ENCODE assay signal across 8 cellular contexts in the genomic region with DNA sequence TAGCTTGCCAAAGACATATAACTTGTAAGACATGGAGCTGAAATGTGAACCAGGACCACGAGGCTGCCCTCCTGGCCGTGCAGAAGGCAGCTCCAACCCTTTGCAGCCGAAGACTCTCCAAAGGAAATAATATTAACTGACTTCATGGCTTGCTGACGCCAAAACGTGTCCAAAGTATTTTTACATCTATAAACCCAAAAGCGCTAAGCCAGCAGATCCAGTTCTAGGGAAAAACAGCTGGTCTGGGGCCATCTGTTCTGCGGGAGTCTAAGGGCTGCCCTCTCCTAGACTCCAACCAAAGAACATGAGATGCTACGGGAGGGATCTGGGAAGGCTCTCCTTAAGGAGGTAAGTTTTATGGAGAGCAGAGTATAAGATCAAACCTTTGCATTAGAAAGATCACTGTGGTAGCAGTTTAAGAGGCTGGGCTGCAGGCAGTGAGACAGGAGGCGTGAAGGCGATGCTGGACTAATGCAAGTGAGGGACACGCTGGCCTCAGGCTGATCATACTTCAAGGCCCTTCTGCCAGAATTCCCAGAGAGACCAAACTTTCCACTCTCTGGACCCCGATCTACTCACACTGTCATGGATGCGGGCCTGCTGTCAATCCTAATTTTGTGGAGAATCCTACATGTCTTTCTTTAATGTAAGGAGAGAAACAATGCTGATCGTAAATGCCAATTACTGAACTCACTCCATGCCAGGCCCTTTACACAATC. TPM values are rescaled to one million over a fixed set of nuclear protein-coding genes. Genes with fewer than 3 reads are reported as not detected.
DNase-seq lines count a peak whose midpoint lies in the region; ATAC-seq and TF ChIP-seq lines count a peak whose summit lies in the region.

No MANE protein-coding gene starts in this region.

- peaks cover 31 to 57% of the 10 kb centered on the region in 2 donors for H3K4me1 ChIP-seq in adrenal gland (replicated peaks in 1 of 2)
- peaks cover 7 to 51% (median 40%) of the 10 kb centered on the region in 4 donors for H3K4me1 ChIP-seq in liver (ENCODE audit: control insufficient read depth in 4 of 4, insufficient read depth in 4 of 4, low read length in 3 of 4)
- H3K4me1 ChIP-seq in thymus (ENCODE audit: control insufficient read depth, insufficient read depth, low read length), result peaks cover 11% of the 10 kb centered on the region

- H3K9me3 ChIP-seq in adrenal gland (replicated peaks in 1 of 3) (no peaks in the 10 kb centered on the region), liver (ENCODE audit: control insufficient read depth in 4 of 4, low read length in 3 of 4) (no peaks in the 10 kb centered on the region), thymus (ENCODE audit: control insufficient read depth) (no peaks in the 10 kb centered on the region)

- no peaks in the 10 kb centered on the region for H3K36me3 Mint-ChIP-seq in activated CD4-positive, alpha-beta T cell treated with anti-CD3 and anti-CD28 coated beads, Interleukin-2, amount 10 ng/mL, durations not matched to agents 7 days and 5 days (ENCODE audit: low read depth)

- H3K27ac ChIP-seq in adrenal gland (peak overlapping the region; percentile 75 to 99 (median 87)), liver (ENCODE audit: low read depth in 1 of 2, low read length in 2 of 2) (peak overlapping the region; percentile 97 to 99), thymus (ENCODE audit: low read depth) (no peak overlapping the region)

- 74 to 79% (median 77%) methylated on average over 14 of the region's 14 CpGs for WGBS in adrenal gland, 4 donors
- WGBS in liver, result 72% methylated on average over 14 of the region's 14 CpGs
- WGBS in thymus, result 90% methylated on average over 14 of the region's 14 CpGs

- CTCF ChIA-PET in activated CD4-positive, alpha-beta T cell treated with anti-CD3 and anti-CD28 coated beads, Interleukin-2, amount 10 ng/mL, durations not matched to agents 7 days and 5 days (lab: Charles Lee), result interaction anchor here (1.6 to 3.3 kb wide), 3 partner anchors 11 to 20 kb away, joined by 3 to 17 read pairs (median 9); no protein-coding TSS in a partner anchor

- no peak for DNase-seq in activated CD4-positive, alpha-beta T cell treated with anti-CD3 and anti-CD28 coated beads, Interleukin-2, amount 10 ng/mL, durations not matched to agents 7 days and 5 days
- DNase-seq in activated CD4-positive, alpha-beta T cell treated with anti-CD3 and anti-CD28 coated beads, Interleukin-2, amount 50 U/mL, for 4 hours, result no peak
- peak in 1 of 7 donors; percentile 41 for DNase-seq in adrenal gland
- no peak for DNase-seq in UCSD-AML1 (lab: John Stamatoyannopoulos, UW; ENCODE audit: unreplicated experiment)

- H3K4me3 ChIP-seq in adrenal gland (peak overlapping the region in 2 of 4 donors; percentile 62 to 86), liver (ENCODE audit: low read depth in 1 of 3, low read length in 3 of 3) (peak overlapping the region; percentile 61 to 73 (median 64)), thymus (ENCODE audit: low read length) (peak overlapping the region; percentile 72)

- no peak for TF ChIP-seq RAD21 in liver (IDR thresholded peaks at IDR 0.05)

- H3K27me3 ChIP-seq in adrenal gland (no peaks in the 10 kb centered on the region), liver (ENCODE audit: control insufficient read depth in 4 of 4, insufficient read depth in 4 of 4, low read length in 3 of 4) (no peaks in the 10 kb centered on the region), thymus (ENCODE audit: control insufficient read depth, insufficient read depth) (no peaks in the 10 kb centered on the region)

- POLR2A ChIA-PET in activated CD4-positive, alpha-beta T cell treated with anti-CD3 and anti-CD28 coated beads, Interleukin-2, amount 10 ng/mL, durations not matched to agents 7 days and 5 days (lab: Charles Lee), result interaction anchor here (1.4 to 1.5 kb wide), 2 partner anchors 42 to 49 kb away, joined by 5 to 17 read pairs; no protein-coding TSS in a partner anchor

- peak overlapping the region; percentile 84 to 96 for H3K9ac ChIP-seq in liver (ENCODE audit: low read depth in 1 of 2, low read length in 2 of 2)

- peak overlapping the region; percentile 83 for H3K4me3 Mint-ChIP-seq in activated CD4-positive, alpha-beta T cell treated with anti-CD3 and anti-CD28 coated beads, Interleukin-2, amount 10 ng/mL, durations not matched to agents 7 days and 5 days

- H3K36me3 ChIP-seq in adrenal gland (replicated peaks in 1 of 2), result no peaks in the 10 kb centered on the region
- no peaks in the 10 kb centered on the region for H3K36me3 ChIP-seq in liver (ENCODE audit: control insufficient read depth in 4 of 4, insufficient read depth in 3 of 4, low read depth in 1 of 4, low read length in 3 of 4)
- H3K36me3 ChIP-seq in thymus (ENCODE audit: control insufficient read depth, insufficient read depth), result no peaks in the 10 kb centered on the region

- intact Hi-C loops in adrenal gland (cut with DNase I), result no loop called here

- no peaks in the 10 kb centered on the region for H3K9me3 Mint-ChIP-seq in activated CD4-positive, alpha-beta T cell treated with anti-CD3 and anti-CD28 coated beads, Interleukin-2, amount 10 ng/mL, durations not matched to agents 7 days and 5 days

- TF ChIP-seq POLR2A in adrenal gland (IDR thresholded peaks at IDR 0.05), result no peak

- ATAC-seq in GM18873 (IDR thresholded peaks at IDR 0.05; ENCODE audit: low FRiP score, unreplicated experiment) (no peak), GM21447 (IDR thresholded peaks at IDR 0.05; ENCODE audit: unreplicated experiment) (no peak)

- no peak for TF ChIP-seq CTCF in adrenal gland (IDR thresholded peaks at IDR 0.05)
- no peak for TF ChIP-seq CTCF in liver (IDR thresholded peaks at IDR 0.05; ENCODE audit: low read depth, low read length, missing input control)

- peaks cover 32% of the 10 kb centered on the region for H3K4me1 Mint-ChIP-seq in activated CD4-positive, alpha-beta T cell treated with anti-CD3 and anti-CD28 coated beads, Interleukin-2, amount 10 ng/mL, durations not matched to agents 7 days and 5 days

- H3K27me3 Mint-ChIP-seq in activated CD4-positive, alpha-beta T cell treated with anti-CD3 and anti-CD28 coated beads, Interleukin-2, amount 10 ng/mL, durations not matched to agents 7 days and 5 days, result no peaks in the 10 kb centered on the region

- no peak overlapping the region for H3K27ac Mint-ChIP-seq in activated CD4-positive, alpha-beta T cell treated with anti-CD3 and anti-CD28 coated beads, Interleukin-2, amount 10 ng/mL, durations not matched to agents 7 days and 5 days

TF ChIP-seq in liver, 16 proteins besides CTCF, POLR2A, EP300 and RAD21 (continues in another document):
- TF ChIP-seq FOXA2 (IDR thresholded peaks at IDR 0.05), result no peak
- TF ChIP-seq SP1 (IDR thresholded peaks at IDR 0.05), result no peak
- TF ChIP-seq, protein P1, sequence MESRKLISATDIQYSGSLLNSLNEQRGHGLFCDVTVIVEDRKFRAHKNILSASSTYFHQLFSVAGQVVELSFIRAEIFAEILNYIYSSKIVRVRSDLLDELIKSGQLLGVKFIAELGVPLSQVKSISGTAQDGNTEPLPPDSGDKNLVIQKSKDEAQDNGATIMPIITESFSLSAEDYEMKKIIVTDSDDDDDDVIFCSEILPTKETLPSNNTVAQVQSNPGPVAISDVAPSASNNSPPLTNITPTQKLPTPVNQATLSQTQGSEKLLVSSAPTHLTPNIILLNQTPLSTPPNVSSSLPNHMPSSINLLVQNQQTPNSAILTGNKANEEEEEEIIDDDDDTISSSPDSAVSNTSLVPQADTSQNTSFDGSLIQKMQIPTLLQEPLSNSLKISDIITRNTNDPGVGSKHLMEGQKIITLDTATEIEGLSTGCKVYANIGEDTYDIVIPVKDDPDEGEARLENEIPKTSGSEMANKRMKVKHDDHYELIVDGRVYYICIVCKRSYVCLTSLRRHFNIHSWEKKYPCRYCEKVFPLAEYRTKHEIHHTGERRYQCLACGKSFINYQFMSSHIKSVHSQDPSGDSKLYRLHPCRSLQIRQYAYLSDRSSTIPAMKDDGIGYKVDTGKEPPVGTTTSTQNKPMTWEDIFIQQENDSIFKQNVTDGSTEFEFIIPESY (IDR thresholded peaks at IDR 0.05), result no peak
- TF ChIP-seq RXRA (IDR thresholded peaks at IDR 0.05), result no peak
- no peak for TF ChIP-seq HNF4G (IDR thresholded peaks at IDR 0.05)

RNA-seq across cellular contexts. Expression of a gene that starts 1.2 kb away (rescaled TPM):
- total RNA-seq in activated CD4-positive, alpha-beta T cell treated with anti-CD3 and anti-CD28 coated beads, Interleukin-2, amount 10 ng/mL, durations not matched to agents 7 days and 5 days, result 1 to 10 TPM; 3.0 to 3.5 TPM
- total RNA-seq in adrenal gland (10 to 100 TPM in 6 of 8 donors, 1 to 10 TPM in 2; 7.2 to 47.4 (median 13.5) TPM), liver (10 to 100 TPM in 1 of 2 donors, 1 to 10 TPM in 1; 9.9 to 23.6 TPM)
- polyA plus RNA-seq in adrenal gland (10 to 100 TPM; 10.5 to 13.5 (median 12.1) TPM), liver (10 to 100 TPM; 35.2 to 89.2 TPM), thymus (5.5 TPM)

RNA-seq across cellular contexts. Expression of a gene that starts 1.4 kb away (rescaled TPM):
- total RNA-seq in activated CD4-positive, alpha-beta T cell treated with anti-CD3 and anti-CD28 coated beads, Interleukin-2, amount 10 ng/mL, durations not matched to agents 7 days and 5 days, result 10 to 100 TPM; 47.4 to 50.7 TPM
- 10 to 100 TPM in 1 of 8 donors, 1 to 10 TPM in 5, under 1 TPM in 2; 0.18 to 12.4 (median 3.7) TPM for total RNA-seq in adrenal gland
- 10 to 100 TPM in 2 of 3 donors, 1 to 10 TPM in 1; 1.8 to 76.0 (median 47.7) TPM for polyA plus RNA-seq in adrenal gland
- total RNA-seq in liver, result 10 to 100 TPM in 1 of 2 donors, 1 to 10 TPM in 1; 3.0 to 20.3 TPM
- polyA plus RNA-seq in liver, result 1 to 10 TPM; 2.2 to 8.0 TPM
- polyA plus RNA-seq in thymus, result 577 TPM

RNA-seq across cellular contexts. Expression of a gene that starts 57.9 kb away (rescaled TPM):
- not detected for total RNA-seq in activated CD4-positive, alpha-beta T cell treated with anti-CD3 and anti-CD28 coated beads, Interleukin-2, amount 10 ng/mL, durations not matched to agents 7 days and 5 days
- total RNA-seq in adrenal gland (not detected), liver (not detected)
- polyA plus RNA-seq in adrenal gland (not detected), liver (not detected), thymus (not detected)
